In genomic region chr2:241701405-241702154, GRCh38 we compare ENCODE assay signal across 1 cellular context.
TF ChIP-seq lines count a peak whose summit lies in the region.

Gene ING5 (plus strand): TSS chr2:241702039. CDS start chr2:241702066, 27 bp downstream.

TF ChIP-seq in HepG2, 621 proteins besides CTCF, POLR2A, EP300 and RAD21 (continued from another document):
- TF ChIP-seq, protein P1, sequence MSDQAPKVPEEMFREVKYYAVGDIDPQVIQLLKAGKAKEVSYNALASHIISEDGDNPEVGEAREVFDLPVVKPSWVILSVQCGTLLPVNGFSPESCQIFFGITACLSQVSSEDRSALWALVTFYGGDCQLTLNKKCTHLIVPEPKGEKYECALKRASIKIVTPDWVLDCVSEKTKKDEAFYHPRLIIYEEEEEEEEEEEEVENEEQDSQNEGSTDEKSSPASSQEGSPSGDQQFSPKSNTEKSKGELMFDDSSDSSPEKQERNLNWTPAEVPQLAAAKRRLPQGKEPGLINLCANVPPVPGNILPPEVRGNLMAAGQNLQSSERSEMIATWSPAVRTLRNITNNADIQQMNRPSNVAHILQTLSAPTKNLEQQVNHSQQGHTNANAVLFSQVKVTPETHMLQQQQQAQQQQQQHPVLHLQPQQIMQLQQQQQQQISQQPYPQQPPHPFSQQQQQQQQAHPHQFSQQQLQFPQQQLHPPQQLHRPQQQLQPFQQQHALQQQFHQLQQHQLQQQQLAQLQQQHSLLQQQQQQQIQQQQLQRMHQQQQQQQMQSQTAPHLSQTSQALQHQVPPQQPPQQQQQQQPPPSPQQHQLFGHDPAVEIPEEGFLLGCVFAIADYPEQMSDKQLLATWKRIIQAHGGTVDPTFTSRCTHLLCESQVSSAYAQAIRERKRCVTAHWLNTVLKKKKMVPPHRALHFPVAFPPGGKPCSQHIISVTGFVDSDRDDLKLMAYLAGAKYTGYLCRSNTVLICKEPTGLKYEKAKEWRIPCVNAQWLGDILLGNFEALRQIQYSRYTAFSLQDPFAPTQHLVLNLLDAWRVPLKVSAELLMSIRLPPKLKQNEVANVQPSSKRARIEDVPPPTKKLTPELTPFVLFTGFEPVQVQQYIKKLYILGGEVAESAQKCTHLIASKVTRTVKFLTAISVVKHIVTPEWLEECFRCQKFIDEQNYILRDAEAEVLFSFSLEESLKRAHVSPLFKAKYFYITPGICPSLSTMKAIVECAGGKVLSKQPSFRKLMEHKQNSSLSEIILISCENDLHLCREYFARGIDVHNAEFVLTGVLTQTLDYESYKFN (CRISPR knock-in tag; conservative IDR thresholded peaks at IDR 0.05): peak; percentile 55
- 0 out of 2 replicates have a peak, but pooled peaks have one; percentile 9 for TF ChIP-seq SKIL (CRISPR knock-in tag; IDR thresholded peaks at IDR 0.05; ENCODE audit: borderline replicate concordance)
- TF ChIP-seq RERE (CRISPR knock-in tag; IDR thresholded peaks at IDR 0.05; ENCODE audit: low read depth): 0 out of 2 replicates have a peak, but pooled peaks have one; percentile 22
- TF ChIP-seq ZEB1 (IDR thresholded peaks at IDR 0.05; ENCODE audit: insufficient replicate concordance, low read depth): no peak
- TF ChIP-seq DR1 (CRISPR knock-in tag; IDR thresholded peaks at IDR 0.05): peak; percentile 59; the same call in 1 of the 2 replicates
- TF ChIP-seq ZBTB26 (CRISPR knock-in tag; IDR thresholded peaks at IDR 0.05; ENCODE audit: borderline replicate concordance): no peak; the same call in none of the 2 replicates
- no peak for TF ChIP-seq FOSL2 (CRISPR knock-in tag; IDR thresholded peaks at IDR 0.05)
- peak; percentile 65; the same call in 1 of the 2 replicates for TF ChIP-seq ZNF503 (CRISPR knock-in tag; IDR thresholded peaks at IDR 0.05)
- no peak for TF ChIP-seq SIX1 (CRISPR knock-in tag; IDR thresholded peaks at IDR 0.05; ENCODE audit: borderline replicate concordance)
- no peak; the same call in 1 of the 2 replicates for TF ChIP-seq ZBTB44 (CRISPR knock-in tag; IDR thresholded peaks at IDR 0.05)
- TF ChIP-seq ATAD3A (CRISPR knock-in tag; IDR thresholded peaks at IDR 0.05): 0 out of 2 replicates have a peak, but pooled peaks have one; percentile 71
- no peak for TF ChIP-seq TCF7L2 (IDR thresholded peaks at IDR 0.05; ENCODE audit: low read depth, low read length)
- TF ChIP-seq ZNF878 (CRISPR knock-in tag; IDR thresholded peaks at IDR 0.05): no peak; the same call in 1 of the 2 replicates
- TF ChIP-seq THAP11 (CRISPR knock-in tag; IDR thresholded peaks at IDR 0.05): peak; percentile 65
- peak; percentile 91 for TF ChIP-seq MTERF4 (CRISPR knock-in tag; IDR thresholded peaks at IDR 0.05)
- no peak; the same call in 1 of the 2 replicates for TF ChIP-seq NR2F2 (IDR thresholded peaks at IDR 0.05; ENCODE audit: borderline replicate concordance, low read depth)
- TF ChIP-seq, protein P2, sequence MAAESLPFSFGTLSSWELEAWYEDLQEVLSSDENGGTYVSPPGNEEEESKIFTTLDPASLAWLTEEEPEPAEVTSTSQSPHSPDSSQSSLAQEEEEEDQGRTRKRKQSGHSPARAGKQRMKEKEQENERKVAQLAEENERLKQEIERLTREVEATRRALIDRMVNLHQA (CRISPR knock-in tag; IDR thresholded peaks at IDR 0.05): peak; percentile 45; the same call in 1 of the 2 replicates
- peak; percentile 94 for TF ChIP-seq ZNF724P (CRISPR knock-in tag; IDR thresholded peaks at IDR 0.05; ENCODE audit: borderline replicate concordance)
- TF ChIP-seq SRSF1 (optimal IDR thresholded peaks at IDR 0.05; ENCODE audit: low read depth, low read length): no peak
- peak; percentile 86 for TF ChIP-seq DBP (CRISPR knock-in tag; IDR thresholded peaks at IDR 0.05; ENCODE audit: not compliant biosample characterization)
- TF ChIP-seq ZNF331 (CRISPR knock-in tag; IDR thresholded peaks at IDR 0.05): peak; percentile 25
